1 cellular context compared by ENCODE assay signal in the genomic region with DNA sequence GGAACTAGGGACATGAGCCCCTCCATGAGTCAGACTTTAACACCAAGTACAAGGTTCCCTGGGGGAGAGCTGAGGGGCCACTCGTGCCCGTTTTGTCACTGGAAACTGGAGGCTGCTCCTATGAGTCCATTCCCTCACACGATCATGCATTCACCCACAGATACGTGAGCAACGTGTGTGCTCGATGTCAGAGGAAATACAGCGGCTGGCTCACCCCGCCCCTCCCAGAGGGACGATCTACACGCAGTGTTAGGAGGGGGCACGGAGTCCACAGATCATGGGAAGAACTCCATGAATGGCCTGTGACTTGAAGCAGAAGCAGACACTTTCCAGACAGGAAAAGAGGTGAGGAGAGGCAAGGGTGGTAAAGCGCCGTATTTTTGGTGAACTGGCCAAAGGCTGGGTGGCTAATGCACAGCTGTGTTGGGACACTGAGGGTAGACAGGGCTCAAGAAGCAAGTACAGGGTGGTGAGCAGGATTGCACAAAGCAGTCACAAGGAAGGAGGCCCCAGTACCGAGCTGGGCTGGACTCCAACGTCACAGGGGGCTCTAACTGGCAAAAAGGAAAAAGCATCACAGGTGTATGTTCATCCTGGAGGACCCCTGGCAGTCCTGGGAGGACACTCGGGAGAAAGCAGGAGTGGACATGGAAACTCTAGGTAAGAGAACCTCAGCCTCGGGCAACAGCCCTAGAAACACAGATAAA.
TF ChIP-seq lines count a peak whose summit lies in the region.

No MANE protein-coding gene starts in this region.

TF ChIP-seq in HepG2, 621 proteins besides CTCF, POLR2A, EP300 and RAD21 (continued from another document and continues in another):
- TF ChIP-seq, protein P1, sequence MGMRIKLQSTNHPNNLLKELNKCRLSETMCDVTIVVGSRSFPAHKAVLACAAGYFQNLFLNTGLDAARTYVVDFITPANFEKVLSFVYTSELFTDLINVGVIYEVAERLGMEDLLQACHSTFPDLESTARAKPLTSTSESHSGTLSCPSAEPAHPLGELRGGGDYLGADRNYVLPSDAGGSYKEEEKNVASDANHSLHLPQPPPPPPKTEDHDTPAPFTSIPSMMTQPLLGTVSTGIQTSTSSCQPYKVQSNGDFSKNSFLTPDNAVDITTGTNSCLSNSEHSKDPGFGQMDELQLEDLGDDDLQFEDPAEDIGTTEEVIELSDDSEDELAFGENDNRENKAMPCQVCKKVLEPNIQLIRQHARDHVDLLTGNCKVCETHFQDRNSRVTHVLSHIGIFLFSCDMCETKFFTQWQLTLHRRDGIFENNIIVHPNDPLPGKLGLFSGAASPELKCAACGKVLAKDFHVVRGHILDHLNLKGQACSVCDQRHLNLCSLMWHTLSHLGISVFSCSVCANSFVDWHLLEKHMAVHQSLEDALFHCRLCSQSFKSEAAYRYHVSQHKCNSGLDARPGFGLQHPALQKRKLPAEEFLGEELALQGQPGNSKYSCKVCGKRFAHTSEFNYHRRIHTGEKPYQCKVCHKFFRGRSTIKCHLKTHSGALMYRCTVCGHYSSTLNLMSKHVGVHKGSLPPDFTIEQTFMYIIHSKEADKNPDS (CRISPR knock-in tag; IDR thresholded peaks at IDR 0.05), result no peak
- TF ChIP-seq ZMYM3 (CRISPR knock-in tag; IDR thresholded peaks at IDR 0.05) (peak; percentile 35; the same call in 1 of the 2 replicates), FOXC1 (CRISPR knock-in tag; IDR thresholded peaks at IDR 0.05; ENCODE audit: borderline replicate concordance) (no peak), ZNF569 (CRISPR knock-in tag; IDR thresholded peaks at IDR 0.05; ENCODE audit: borderline replicate concordance) (no peak), JDP2 (CRISPR knock-in tag; IDR thresholded peaks at IDR 0.05; ENCODE audit: borderline replicate concordance) (no peak), TMF1 (CRISPR knock-in tag; IDR thresholded peaks at IDR 0.05; ENCODE audit: low read depth) (no peak), SKI (IDR thresholded peaks at IDR 0.05; ENCODE audit: partially characterized antibody) (no peak), ZFP36L1 (CRISPR knock-in tag; IDR thresholded peaks at IDR 0.05) (no peak), MIXL1 (CRISPR knock-in tag; IDR thresholded peaks at IDR 0.05) (no peak; the same call in 1 of the 2 replicates), KLF9 (CRISPR knock-in tag; IDR thresholded peaks at IDR 0.05; ENCODE audit: low read depth) (no peak), SP2 (CRISPR knock-in tag; IDR thresholded peaks at IDR 0.05) (no peak), NCOA5 (CRISPR knock-in tag; IDR thresholded peaks at IDR 0.05) (no peak), KLF13 (CRISPR knock-in tag; IDR thresholded peaks at IDR 0.05) (no peak), CEBPG (CRISPR knock-in tag; IDR thresholded peaks at IDR 0.05) (no peak), GTF3A (CRISPR knock-in tag; conservative IDR thresholded peaks at IDR 0.05) (0 out of 2 replicates have a peak, but pooled peaks have one; percentile 29), KDM6A (CRISPR knock-in tag; IDR thresholded peaks at IDR 0.05; ENCODE audit: low read depth) (peak; percentile 21; the same call in 1 of the 2 replicates), AHR (CRISPR knock-in tag; IDR thresholded peaks at IDR 0.05) (peak; percentile 63; the same call in 1 of the 2 replicates), U2AF2 (IDR thresholded peaks at IDR 0.05; ENCODE audit: low read depth, low read length) (no peak), NRL (CRISPR knock-in tag; IDR thresholded peaks at IDR 0.05; ENCODE audit: borderline replicate concordance) (no peak), ZFX (CRISPR knock-in tag; IDR thresholded peaks at IDR 0.05; ENCODE audit: low read depth) (peak; percentile 74), ZNF768 (CRISPR knock-in tag; IDR thresholded peaks at IDR 0.05) (no peak), ZMAT3 (CRISPR knock-in tag; conservative IDR thresholded peaks at IDR 0.05) (no peak), NFRKB (IDR thresholded peaks at IDR 0.05) (no peak), ZBTB21 (CRISPR knock-in tag; IDR thresholded peaks at IDR 0.05) (no peak), FOXM1 (CRISPR knock-in tag; IDR thresholded peaks at IDR 0.05) (no peak), DR1 (CRISPR knock-in tag; IDR thresholded peaks at IDR 0.05) (no peak), ZNF260 (CRISPR knock-in tag; IDR thresholded peaks at IDR 0.05; ENCODE audit: borderline replicate concordance, low read depth) (no peak), MED8 (CRISPR knock-in tag; IDR thresholded peaks at IDR 0.05; ENCODE audit: insufficient replicate concordance) (no peak), HNF4G (IDR thresholded peaks at IDR 0.05; ENCODE audit: borderline replicate concordance, low read depth, low read length) (no peak), HNF4G (CRISPR knock-in tag; IDR thresholded peaks at IDR 0.05; ENCODE audit: borderline replicate concordance, low read depth) (peak; percentile 67; the same call in 1 of the 2 replicates), POLR2AphosphoS2 (IDR thresholded peaks at IDR 0.05; ENCODE audit: low read depth, low read length) (no peak), ZFP1 (CRISPR knock-in tag; IDR thresholded peaks at IDR 0.05) (no peak), ZNF33B (CRISPR knock-in tag; IDR thresholded peaks at IDR 0.05) (no peak), ZEB1 (IDR thresholded peaks at IDR 0.05; ENCODE audit: insufficient replicate concordance, low read depth) (no peak), MYNN (CRISPR knock-in tag; IDR thresholded peaks at IDR 0.05; ENCODE audit: low read depth) (no peak), ZNF256 (CRISPR knock-in tag; conservative IDR thresholded peaks at IDR 0.05) (no peak), TOPORS (CRISPR knock-in tag; IDR thresholded peaks at IDR 0.05) (no peak), YEATS2 (CRISPR knock-in tag; IDR thresholded peaks at IDR 0.05; ENCODE audit: borderline replicate concordance) (peak; percentile 18; the same call in 1 of the 2 replicates), ZNF841 (CRISPR knock-in tag; IDR thresholded peaks at IDR 0.05; ENCODE audit: borderline replicate concordance) (no peak), SNRNP70 (IDR thresholded peaks at IDR 0.05; ENCODE audit: low read depth, low read length) (no peak), NAIF1 (CRISPR knock-in tag; IDR thresholded peaks at IDR 0.05; ENCODE audit: borderline replicate concordance) (peak; percentile 27; the same call in 1 of the 2 replicates), MIER3 (CRISPR knock-in tag; IDR thresholded peaks at IDR 0.05; ENCODE audit: borderline replicate concordance) (0 out of 2 replicates have a peak, but pooled peaks have one; percentile 52), ZNF547 (CRISPR knock-in tag; IDR thresholded peaks at IDR 0.05) (no peak), ZFP82 (CRISPR knock-in tag; IDR thresholded peaks at IDR 0.05; ENCODE audit: borderline replicate concordance) (0 out of 2 replicates have a peak, but pooled peaks have one; percentile 56), PHF8 (CRISPR knock-in tag; IDR thresholded peaks at IDR 0.05) (peak; percentile 31; the same call in 1 of the 2 replicates), PHF21A (CRISPR knock-in tag; IDR thresholded peaks at IDR 0.05) (no peak; the same call in 1 of the 2 replicates), STAG1 (CRISPR knock-in tag; IDR thresholded peaks at IDR 0.05) (no peak), ZNF549 (CRISPR knock-in tag; IDR thresholded peaks at IDR 0.05) (no peak), TCF7 (IDR thresholded peaks at IDR 0.05; ENCODE audit: low read depth) (no peak), ATF7 (IDR thresholded peaks at IDR 0.05) (no peak), ATF7 (CRISPR knock-in tag; IDR thresholded peaks at IDR 0.05) (0 out of 2 replicates have a peak, but pooled peaks have one; percentile 35), KLF16 (CRISPR knock-in tag; IDR thresholded peaks at IDR 0.05) (no peak)
- TF ChIP-seq, protein P2, sequence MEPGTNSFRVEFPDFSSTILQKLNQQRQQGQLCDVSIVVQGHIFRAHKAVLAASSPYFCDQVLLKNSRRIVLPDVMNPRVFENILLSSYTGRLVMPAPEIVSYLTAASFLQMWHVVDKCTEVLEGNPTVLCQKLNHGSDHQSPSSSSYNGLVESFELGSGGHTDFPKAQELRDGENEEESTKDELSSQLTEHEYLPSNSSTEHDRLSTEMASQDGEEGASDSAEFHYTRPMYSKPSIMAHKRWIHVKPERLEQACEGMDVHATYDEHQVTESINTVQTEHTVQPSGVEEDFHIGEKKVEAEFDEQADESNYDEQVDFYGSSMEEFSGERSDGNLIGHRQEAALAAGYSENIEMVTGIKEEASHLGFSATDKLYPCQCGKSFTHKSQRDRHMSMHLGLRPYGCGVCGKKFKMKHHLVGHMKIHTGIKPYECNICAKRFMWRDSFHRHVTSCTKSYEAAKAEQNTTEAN (CRISPR knock-in tag; conservative IDR thresholded peaks at IDR 0.05), result 0 out of 2 replicates have a peak, but pooled peaks have one; percentile 33
- TF ChIP-seq, protein P3, sequence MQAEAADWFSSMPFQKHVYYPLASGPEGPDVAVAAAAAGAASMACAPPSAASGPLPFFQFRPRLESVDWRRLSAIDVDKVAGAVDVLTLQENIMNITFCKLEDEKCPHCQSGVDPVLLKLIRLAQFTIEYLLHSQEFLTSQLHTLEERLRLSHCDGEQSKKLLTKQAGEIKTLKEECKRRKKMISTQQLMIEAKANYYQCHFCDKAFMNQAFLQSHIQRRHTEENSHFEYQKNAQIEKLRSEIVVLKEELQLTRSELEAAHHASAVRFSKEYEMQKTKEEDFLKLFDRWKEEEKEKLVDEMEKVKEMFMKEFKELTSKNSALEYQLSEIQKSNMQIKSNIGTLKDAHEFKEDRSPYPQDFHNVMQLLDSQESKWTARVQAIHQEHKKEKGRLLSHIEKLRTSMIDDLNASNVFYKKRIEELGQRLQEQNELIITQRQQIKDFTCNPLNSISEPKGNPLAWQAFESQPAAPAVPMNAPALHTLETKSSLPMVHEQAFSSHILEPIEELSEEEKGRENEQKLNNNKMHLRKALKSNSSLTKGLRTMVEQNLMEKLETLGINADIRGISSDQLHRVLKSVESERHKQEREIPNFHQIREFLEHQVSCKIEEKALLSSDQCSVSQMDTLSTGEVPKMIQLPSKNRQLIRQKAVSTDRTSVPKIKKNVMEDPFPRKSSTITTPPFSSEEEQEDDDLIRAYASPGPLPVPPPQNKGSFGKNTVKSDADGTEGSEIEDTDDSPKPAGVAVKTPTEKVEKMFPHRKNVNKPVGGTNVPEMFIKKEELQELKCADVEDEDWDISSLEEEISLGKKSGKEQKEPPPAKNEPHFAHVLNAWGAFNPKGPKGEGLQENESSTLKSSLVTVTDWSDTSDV (CRISPR knock-in tag; IDR thresholded peaks at IDR 0.05), result 0 out of 2 replicates have a peak, but pooled peaks have one; percentile 49
- TF ChIP-seq, protein P4, sequence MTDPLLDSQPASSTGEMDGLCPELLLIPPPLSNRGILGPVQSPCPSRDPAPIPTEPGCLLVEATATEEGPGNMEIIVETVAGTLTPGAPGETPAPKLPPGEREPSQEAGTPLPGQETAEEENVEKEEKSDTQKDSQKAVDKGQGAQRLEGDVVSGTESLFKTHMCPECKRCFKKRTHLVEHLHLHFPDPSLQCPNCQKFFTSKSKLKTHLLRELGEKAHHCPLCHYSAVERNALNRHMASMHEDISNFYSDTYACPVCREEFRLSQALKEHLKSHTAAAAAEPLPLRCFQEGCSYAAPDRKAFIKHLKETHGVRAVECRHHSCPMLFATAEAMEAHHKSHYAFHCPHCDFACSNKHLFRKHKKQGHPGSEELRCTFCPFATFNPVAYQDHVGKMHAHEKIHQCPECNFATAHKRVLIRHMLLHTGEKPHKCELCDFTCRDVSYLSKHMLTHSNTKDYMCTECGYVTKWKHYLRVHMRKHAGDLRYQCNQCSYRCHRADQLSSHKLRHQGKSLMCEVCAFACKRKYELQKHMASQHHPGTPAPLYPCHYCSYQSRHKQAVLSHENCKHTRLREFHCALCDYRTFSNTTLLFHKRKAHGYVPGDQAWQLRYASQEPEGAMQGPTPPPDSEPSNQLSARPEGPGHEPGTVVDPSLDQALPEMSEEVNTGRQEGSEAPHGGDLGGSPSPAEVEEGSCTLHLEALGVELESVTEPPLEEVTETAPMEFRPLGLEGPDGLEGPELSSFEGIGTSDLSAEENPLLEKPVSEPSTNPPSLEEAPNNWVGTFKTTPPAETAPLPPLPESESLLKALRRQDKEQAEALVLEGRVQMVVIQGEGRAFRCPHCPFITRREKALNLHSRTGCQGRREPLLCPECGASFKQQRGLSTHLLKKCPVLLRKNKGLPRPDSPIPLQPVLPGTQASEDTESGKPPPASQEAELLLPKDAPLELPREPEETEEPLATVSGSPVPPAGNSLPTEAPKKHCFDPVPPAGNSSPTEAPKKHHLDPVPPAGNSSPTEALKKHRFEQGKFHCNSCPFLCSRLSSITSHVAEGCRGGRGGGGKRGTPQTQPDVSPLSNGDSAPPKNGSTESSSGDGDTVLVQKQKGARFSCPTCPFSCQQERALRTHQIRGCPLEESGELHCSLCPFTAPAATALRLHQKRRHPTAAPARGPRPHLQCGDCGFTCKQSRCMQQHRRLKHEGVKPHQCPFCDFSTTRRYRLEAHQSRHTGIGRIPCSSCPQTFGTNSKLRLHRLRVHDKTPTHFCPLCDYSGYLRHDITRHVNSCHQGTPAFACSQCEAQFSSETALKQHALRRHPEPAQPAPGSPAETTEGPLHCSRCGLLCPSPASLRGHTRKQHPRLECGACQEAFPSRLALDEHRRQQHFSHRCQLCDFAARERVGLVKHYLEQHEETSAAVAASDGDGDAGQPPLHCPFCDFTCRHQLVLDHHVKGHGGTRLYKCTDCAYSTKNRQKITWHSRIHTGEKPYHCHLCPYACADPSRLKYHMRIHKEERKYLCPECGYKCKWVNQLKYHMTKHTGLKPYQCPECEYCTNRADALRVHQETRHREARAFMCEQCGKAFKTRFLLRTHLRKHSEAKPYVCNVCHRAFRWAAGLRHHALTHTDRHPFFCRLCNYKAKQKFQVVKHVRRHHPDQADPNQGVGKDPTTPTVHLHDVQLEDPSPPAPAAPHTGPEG (CRISPR knock-in tag; IDR thresholded peaks at IDR 0.05), result no peak
- TF ChIP-seq, protein P5, sequence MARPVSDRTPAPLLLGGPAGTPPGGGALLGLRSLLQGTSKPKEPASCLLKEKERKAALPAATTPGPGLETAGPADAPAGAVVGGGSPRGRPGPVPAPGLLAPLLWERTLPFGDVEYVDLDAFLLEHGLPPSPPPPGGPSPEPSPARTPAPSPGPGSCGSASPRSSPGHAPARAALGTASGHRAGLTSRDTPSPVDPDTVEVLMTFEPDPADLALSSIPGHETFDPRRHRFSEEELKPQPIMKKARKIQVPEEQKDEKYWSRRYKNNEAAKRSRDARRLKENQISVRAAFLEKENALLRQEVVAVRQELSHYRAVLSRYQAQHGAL (CRISPR knock-in tag; IDR thresholded peaks at IDR 0.05; ENCODE audit: not compliant biosample characterization), result no peak
- TF ChIP-seq, protein P6, sequence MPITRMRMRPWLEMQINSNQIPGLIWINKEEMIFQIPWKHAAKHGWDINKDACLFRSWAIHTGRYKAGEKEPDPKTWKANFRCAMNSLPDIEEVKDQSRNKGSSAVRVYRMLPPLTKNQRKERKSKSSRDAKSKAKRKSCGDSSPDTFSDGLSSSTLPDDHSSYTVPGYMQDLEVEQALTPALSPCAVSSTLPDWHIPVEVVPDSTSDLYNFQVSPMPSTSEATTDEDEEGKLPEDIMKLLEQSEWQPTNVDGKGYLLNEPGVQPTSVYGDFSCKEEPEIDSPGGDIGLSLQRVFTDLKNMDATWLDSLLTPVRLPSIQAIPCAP (CRISPR knock-in tag; IDR thresholded peaks at IDR 0.05; ENCODE audit: low read depth), result no peak
